In the genomic region with DNA sequence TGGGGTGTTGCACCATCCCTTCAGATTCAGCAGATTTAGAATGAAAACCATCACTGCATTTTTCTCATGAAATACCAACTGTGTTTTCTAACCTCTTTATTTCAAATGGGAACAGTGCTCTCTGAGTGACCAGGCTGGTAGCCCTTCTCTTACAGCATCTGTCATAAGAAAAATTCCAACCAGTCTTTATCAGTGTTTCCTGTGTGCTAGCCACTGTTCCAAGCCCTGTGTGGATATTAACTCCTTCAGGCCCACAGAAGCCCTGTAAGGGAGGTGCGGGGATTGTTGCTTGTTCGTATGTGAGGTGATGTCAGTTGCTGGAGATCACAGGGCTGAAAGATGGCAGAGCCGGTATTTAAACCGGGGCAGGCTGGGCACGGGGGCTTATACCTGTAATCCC, we compare ENCODE assay signal across 13 cellular contexts. TPM values are rescaled to one million over a fixed set of nuclear protein-coding genes. Genes with fewer than 3 reads are reported as not detected.
DNase-seq lines count a peak whose midpoint lies in the region; ATAC-seq and TF ChIP-seq lines count a peak whose summit lies in the region.
"Had no signal": no experiment of that assay in that cellular context is flagged by ENCODE, and none has a peak within 500 bp of the region (broad histone marks: within the 10 kb centered on the region; RNA-seq: fewer than 3 reads in every experiment).

No MANE protein-coding gene starts in this region.

- TF ChIP-seq CTCF in adrenal gland (IDR thresholded peaks at IDR 0.05) (no peak), fibroblast of villous mesenchyme (IDR thresholded peaks at IDR 0.05; ENCODE audit: insufficient read depth, low read depth, low read length) (no peak), mesothelial cell of epicardium (IDR thresholded peaks at IDR 0.05; ENCODE audit: unreplicated experiment) (no peak), uterus (IDR thresholded peaks at IDR 0.05) (no peak), tibial artery (IDR thresholded peaks at IDR 0.05) (no peak)

- H3K4me1 Mint-ChIP-seq in mesothelial cell of epicardium, result peaks cover 36% of the 10 kb centered on the region
- H3K4me1 Mint-ChIP-seq in naive thymus-derived CD4-positive, alpha-beta T cell, result peaks cover 16 to 50% (median 31%) of the 10 kb centered on the region in 7 donors

- H3K4me3 Mint-ChIP-seq in mesothelial cell of epicardium, result no peak overlapping the region
- H3K4me3 Mint-ChIP-seq in naive thymus-derived CD4-positive, alpha-beta T cell, result no peak overlapping the region
- H3K4me3 Mint-ChIP-seq: activated naive CD8-positive, alpha-beta T cell treated with anti-CD3 and anti-CD28 coated beads, Interleukin-2, amount 10 ng/mL, durations not matched to agents 7 days and 5 days had no signal

- H3K27ac ChIP-seq in adrenal gland (peak overlapping the region; percentile 39 to 96 (median 77)), uterus (peak overlapping the region; percentile 28 to 53), tibial artery (no peak overlapping the region)
- H3K27ac ChIP-seq in naive thymus-derived CD4-positive, alpha-beta T cell (ENCODE audit: low read depth, low read length), result no peak overlapping the region
- H3K27ac ChIP-seq: C4-2B, coronary artery, thoracic aorta had no signal

- no peaks in the 10 kb centered on the region for H3K27me3 Mint-ChIP-seq in mesothelial cell of epicardium (ENCODE audit: low read depth)
- no peaks in the 10 kb centered on the region for H3K27me3 Mint-ChIP-seq in naive thymus-derived CD4-positive, alpha-beta T cell
- H3K27me3 Mint-ChIP-seq: activated naive CD8-positive, alpha-beta T cell treated with anti-CD3 and anti-CD28 coated beads, Interleukin-2, amount 10 ng/mL, durations not matched to agents 7 days and 5 days had no signal

- no peak for ATAC-seq in naive thymus-derived CD4-positive, alpha-beta T cell

- H3K27ac Mint-ChIP-seq in mesothelial cell of epicardium, result peak overlapping the region; percentile 52
- no peak overlapping the region for H3K27ac Mint-ChIP-seq in naive thymus-derived CD4-positive, alpha-beta T cell
- H3K27ac Mint-ChIP-seq: activated naive CD8-positive, alpha-beta T cell treated with anti-CD3 and anti-CD28 coated beads, Interleukin-2, amount 10 ng/mL, durations not matched to agents 7 days and 5 days had no signal

- peaks cover 51 to 70% of the 10 kb centered on the region in 2 donors for H3K4me1 ChIP-seq in adrenal gland (replicated peaks in 1 of 2)
- H3K4me1 ChIP-seq in uterus, result peaks cover 0 to 21% of the 10 kb centered on the region in 2 donors
- H3K4me1 ChIP-seq in naive thymus-derived CD4-positive, alpha-beta T cell (ENCODE audit: control insufficient read depth in 2 of 2, insufficient read depth in 2 of 2, low read length in 2 of 2), result no peaks in the 10 kb centered on the region
- H3K4me1 ChIP-seq in tibial artery, result peaks cover 12 to 34% (median 30%) of the 10 kb centered on the region in 4 donors

- H3K9me3 ChIP-seq in adrenal gland (replicated peaks in 1 of 3) (no peaks in the 10 kb centered on the region), uterus (no peaks in the 10 kb centered on the region), tibial artery (no peaks in the 10 kb centered on the region)
- H3K9me3 ChIP-seq in naive thymus-derived CD4-positive, alpha-beta T cell (ENCODE audit: control insufficient read depth in 2 of 3, low read length in 3 of 3), result no peaks in the 10 kb centered on the region
- H3K9me3 ChIP-seq: esophagus muscularis mucosa, thoracic aorta had no signal

- peaks cover 0 to 3% of the 10 kb centered on the region in 2 donors for H3K36me3 ChIP-seq in adrenal gland (replicated peaks in 1 of 2)
- H3K36me3 ChIP-seq in uterus, result no peaks in the 10 kb centered on the region
- peaks cover 0 to 17% (median 0%) of the 10 kb centered on the region in 3 experiments for H3K36me3 ChIP-seq in naive thymus-derived CD4-positive, alpha-beta T cell (ENCODE audit: control insufficient read depth in 2 of 3, insufficient read depth in 3 of 3, low read length in 3 of 3)
- peaks cover 0 to 22% (median 8%) of the 10 kb centered on the region in 3 donors for H3K36me3 ChIP-seq in tibial artery
- H3K36me3 ChIP-seq: thoracic aorta had no signal

- H3K27me3 ChIP-seq in adrenal gland, result no peaks in the 10 kb centered on the region
- no peaks in the 10 kb centered on the region for H3K27me3 ChIP-seq in uterus
- no peaks in the 10 kb centered on the region for H3K27me3 ChIP-seq in naive thymus-derived CD4-positive, alpha-beta T cell (ENCODE audit: control insufficient read depth in 2 of 2, insufficient read depth in 2 of 2, low read length in 2 of 2)
- H3K27me3 ChIP-seq in tibial artery, result no peaks in the 10 kb centered on the region
- H3K27me3 ChIP-seq: esophagus muscularis mucosa had no signal

- intact Hi-C loops in adrenal gland (cut with DNase I), result no loop called here
- intact Hi-C loops in uterus (cut with DNase I; ENCODE audit: low total_unique reads), result no loop called here
- intact Hi-C loops in naive thymus-derived CD4-positive, alpha-beta T cell (cut with micrococcal nuclease), result no loop called here
- intact Hi-C loops in tibial artery (cut with DNase I; ENCODE audit: low total_unique reads), result loop anchor here (5.0 kb wide), 1 partner anchor 51 kb away; no protein-coding TSS in a partner anchor

- CTCF ChIA-PET in naive thymus-derived CD4-positive, alpha-beta T cell (lab: Charles Lee), result no interaction called here

- WGBS in adrenal gland, 4 donors, result 56 to 84% (median 66%) methylated on average over 5 of the region's 5 CpGs

- no peak for DNase-seq in adrenal gland
- DNase-seq in fibroblast of villous mesenchyme (ENCODE audit: low read depth), result peak; percentile 83
- DNase-seq in mesothelial cell of epicardium (ENCODE audit: low spot score in 2 of 2, unreplicated experiment in 2 of 2), result no peak
- DNase-seq in uterus, result no peak
- DNase-seq in midbrain (lab: John Stamatoyannopoulos, UW), result no peak
- DNase-seq in naive thymus-derived CD4-positive, alpha-beta T cell, result no peak
- DNase-seq in tibial artery, result no peak
- DNase-seq: activated naive CD8-positive, alpha-beta T cell treated with anti-CD3 and anti-CD28 coated beads, Interleukin-2, amount 10 ng/mL, durations not matched to agents 7 days and 5 days; NCI-H774 had no signal

- TF ChIP-seq POLR2A in adrenal gland (IDR thresholded peaks at IDR 0.05), result peak in 1 of 2 donors; percentile 29
- TF ChIP-seq POLR2A in uterus (IDR thresholded peaks at IDR 0.05), result no peak

- H3K9me3 Mint-ChIP-seq in mesothelial cell of epicardium, result peaks cover 4% of the 10 kb centered on the region
- H3K9me3 Mint-ChIP-seq in naive thymus-derived CD4-positive, alpha-beta T cell, result peaks cover 0 to 7% (median 0%) of the 10 kb centered on the region in 11 donors

- H3K36me3 Mint-ChIP-seq in mesothelial cell of epicardium, result peaks cover 13% of the 10 kb centered on the region
- H3K36me3 Mint-ChIP-seq in naive thymus-derived CD4-positive, alpha-beta T cell, result peaks cover 0 to 30% (median 15%) of the 10 kb centered on the region in 5 donors

- H3K4me3 ChIP-seq in adrenal gland (no peak overlapping the region), fibroblast of villous mesenchyme (ENCODE audit: low read depth, low read length) (no peak overlapping the region), uterus (no peak overlapping the region), tibial artery (no peak overlapping the region)
- no peak overlapping the region for H3K4me3 ChIP-seq in naive thymus-derived CD4-positive, alpha-beta T cell (ENCODE audit: low read length)
- H3K4me3 ChIP-seq: coronary artery, esophagus muscularis mucosa, thoracic aorta had no signal

- POLR2A ChIA-PET in naive thymus-derived CD4-positive, alpha-beta T cell (lab: Charles Lee), result no interaction called here

RNA-seq across cellular contexts. Expression of gene H6PD, which starts 19.1 kb away (rescaled TPM):
- total RNA-seq in adrenal gland, result 100 to 1,000 TPM in 2 of 8 donors, 10 to 100 TPM in 6; 65.7 to 116 (median 84.2) TPM
- 10 to 100 TPM; 20.3 to 28.8 (median 22.7) TPM for polyA plus RNA-seq in adrenal gland
- 27.2 and 47.4 TPM in 2 replicates for total RNA-seq in fibroblast of villous mesenchyme
- 71.2 to 74.6 TPM (median 73.1 TPM) in 3 replicates for total RNA-seq in mesothelial cell of epicardium
- 100 to 1,000 TPM in 1 of 4 donors, 10 to 100 TPM in 3; 28.4 to 107 (median 49.7) TPM for total RNA-seq in uterus
- 10 to 100 TPM; 18.6 to 27.6 (median 19.8) TPM for total RNA-seq in naive thymus-derived CD4-positive, alpha-beta T cell
- 10 to 100 TPM; 12.1 to 17.4 TPM for polyA plus RNA-seq in naive thymus-derived CD4-positive, alpha-beta T cell

RNA-seq across cellular contexts. Expression of gene SPSB1, which starts 39.0 kb away (rescaled TPM):
- total RNA-seq in adrenal gland (10 to 100 TPM in 5 of 8 donors, 1 to 10 TPM in 3; 8.4 to 14.0 (median 10.2) TPM), fibroblast of villous mesenchyme (20.7 and 48.6 TPM in 2 replicates), mesothelial cell of epicardium (22.0 to 24.8 TPM (median 23.9 TPM) in 3 replicates), uterus (10 to 100 TPM; 12.3 to 29.6 (median 20.7) TPM)
- polyA plus RNA-seq in adrenal gland, result 10 to 100 TPM in 1 of 3 donors, 1 to 10 TPM in 2; 5.1 to 12.9 (median 5.5) TPM
- 10 to 100 TPM in 1 of 5 experiments, 1 to 10 TPM in 4; 1.8 to 10.3 (median 1.9) TPM for total RNA-seq in naive thymus-derived CD4-positive, alpha-beta T cell
- 1 to 10 TPM; 1.4 to 2.8 TPM for polyA plus RNA-seq in naive thymus-derived CD4-positive, alpha-beta T cell

Comparison
In these comparisons a context has a peak if more than half of its experiments do, and no peak if none do; other contexts are left out.
1. H3K27ac ChIP-seq: peak in adrenal gland (5 of 5) and uterus (2 of 2); none in naive thymus-derived CD4-positive, alpha-beta T cell (single experiment) and tibial artery (0 of 2).